ENCODE assay signal across 28 cellular contexts in the genomic region with DNA sequence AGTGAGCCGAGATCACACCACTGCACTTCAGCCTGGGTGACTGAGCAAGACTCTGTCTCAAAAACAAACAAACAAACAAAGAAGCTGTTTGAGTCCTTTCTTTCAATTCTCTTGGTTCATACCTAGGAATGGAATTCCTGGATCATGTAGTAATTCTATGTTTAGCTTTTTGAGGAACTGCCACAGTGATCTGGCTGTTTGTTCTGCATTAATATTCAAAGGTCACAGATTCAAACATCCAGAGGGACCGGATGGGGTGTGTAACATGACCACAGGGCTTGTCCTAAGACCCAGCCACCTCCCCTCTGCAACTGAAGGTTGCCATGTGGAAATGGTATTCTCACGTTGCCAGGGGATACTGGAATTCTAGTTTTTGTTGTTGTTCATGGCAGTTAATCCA. TPM values are rescaled to one million over a fixed set of nuclear protein-coding genes. Genes with fewer than 3 reads are reported as not detected.
DNase-seq lines count a peak whose midpoint lies in the region; ATAC-seq and TF ChIP-seq lines count a peak whose summit lies in the region.
"Had no signal": no experiment of that assay in that cellular context is flagged by ENCODE, and none has a peak within 500 bp of the region (broad histone marks: within the 10 kb centered on the region; RNA-seq: fewer than 3 reads in every experiment).

No MANE protein-coding gene starts in this region.

- TF ChIP-seq POLR2A in GM18505 (IDR thresholded peaks at IDR 0.05; ENCODE audit: borderline replicate concordance, extremely low read depth, insufficient read depth, insufficient read length) = no peak

- H3K36me3 ChIP-seq in cardiac muscle cell (peaks cover 22% of the 10 kb centered on the region), psoas muscle (ENCODE audit: insufficient read depth in 1 of 2, low read depth in 1 of 2) (peaks cover 3 to 89% of the 10 kb centered on the region in 2 donors)
- H3K36me3 ChIP-seq: uterus had no signal

- H3K4me3 ChIP-seq in cardiac muscle cell (no peak overlapping the region), psoas muscle (no peak overlapping the region)
- H3K4me3 ChIP-seq: colonic mucosa, K562, testis, uterus had no signal

- no peak overlapping the region for H3K27ac Mint-ChIP-seq in type B pancreatic cell
- H3K27ac Mint-ChIP-seq: CD4-positive, CD25-positive, alpha-beta regulatory T cell; effector memory CD8-positive, alpha-beta T cell; progenitor cell of endocrine pancreas had no signal

- intact Hi-C loops in psoas muscle (cut with DNase I) = no loop called here

- H3K9me3 ChIP-seq in cardiac muscle cell (ENCODE audit: low read depth) (no peaks in the 10 kb centered on the region), psoas muscle (no peaks in the 10 kb centered on the region)
- H3K9me3 ChIP-seq: colonic mucosa, testis, uterus had no signal

- TF ChIP-seq CTCF in cardiac muscle cell (IDR thresholded peaks at IDR 0.05; ENCODE audit: low read depth, low read length) (no peak), psoas muscle (IDR thresholded peaks at IDR 0.05) (no peak), type B pancreatic cell (conservative IDR thresholded peaks at IDR 0.05) (no peak)

- H3K36me3 Mint-ChIP-seq in type B pancreatic cell = no peaks in the 10 kb centered on the region

- no peaks in the 10 kb centered on the region for H3K27me3 Mint-ChIP-seq in type B pancreatic cell
- H3K27me3 Mint-ChIP-seq: CD4-positive, CD25-positive, alpha-beta regulatory T cell; effector memory CD8-positive, alpha-beta T cell; progenitor cell of endocrine pancreas had no signal

- 24 to 46% (median 35%) methylated on average over 3 of the region's 3 CpGs for WGBS in psoas muscle, 3 donors

- ATAC-seq in psoas muscle (peak in 3 of 4 donors; percentile 52 to 58 (median 53)), HG02840 (IDR thresholded peaks at IDR 0.05; ENCODE audit: low FRiP score, unreplicated experiment) (no peak), GM18505 (IDR thresholded peaks at IDR 0.05; ENCODE audit: unreplicated experiment) (no peak)
- ATAC-seq: effector memory CD8-positive, alpha-beta T cell; K562; SK-N-SH treated with all-trans-retinoic acid at 6 μM for 48 hours; stimulated activated naive CD8-positive, alpha-beta T cell treated with anti-CD3 and anti-CD28 coated beads, Interleukin-15, Interleukin-2, amounts not matched to agents 100 U/mL and 50 U/mL, for 24 hours had no signal

- peak; percentile 20 for DNase-seq in EH (ENCODE audit: low read depth)
- DNase-seq in SW480 (ENCODE audit: low spot score) = peak; percentile 59
- no peak for DNase-seq in cardiac muscle cell (ENCODE audit: low read depth in 1 of 2, low spot score in 1 of 2)
- DNase-seq in psoas muscle = no peak
- no peak for DNase-seq in T-helper 2 cell
- no peak for DNase-seq in type B pancreatic cell (ENCODE audit: extremely low spot score, unreplicated experiment)
- DNase-seq: activated CD4-positive, alpha-beta T cell treated with anti-CD3 and anti-CD28 coated beads for 48 hours; activated CD8-positive, alpha-beta memory T cell treated with anti-CD3 and anti-CD28 coated beads for 24 hours; activated T-cell treated with anti-CD3 and anti-CD28 coated beads, Interleukin-2, amount 50 U/mL, for 1 hour; brain microvascular endothelial cell; CD4-positive, CD25-positive, alpha-beta regulatory T cell; colonic mucosa; effector memory CD8-positive, alpha-beta T cell; hippocampal formation; mesendoderm; NCI-H1105; NCI-H1930; NCI-H226; stimulated activated naive CD8-positive, alpha-beta T cell treated with anti-CD3 and anti-CD28 coated beads, Interleukin-15, Interleukin-2, amounts not matched to agents 100 U/mL and 50 U/mL, for 24 hours; testis; uterus had no signal

- H3K27me3 ChIP-seq in cardiac muscle cell = no peaks in the 10 kb centered on the region
- no peaks in the 10 kb centered on the region for H3K27me3 ChIP-seq in psoas muscle (ENCODE audit: insufficient read depth in 3 of 3, low read length in 2 of 3)
- H3K27me3 ChIP-seq: brain microvascular endothelial cell, colonic mucosa, testis, uterus had no signal

- H3K4me1 ChIP-seq in cardiac muscle cell (ENCODE audit: low read depth) (peaks cover 5% of the 10 kb centered on the region), psoas muscle (peaks cover 15% of the 10 kb centered on the region)
- H3K4me1 ChIP-seq: colonic mucosa, testis, uterus had no signal

- no peaks in the 10 kb centered on the region for H3K9me3 Mint-ChIP-seq in type B pancreatic cell
- H3K9me3 Mint-ChIP-seq: CD4-positive, CD25-positive, alpha-beta regulatory T cell; effector memory CD8-positive, alpha-beta T cell had no signal

- no peaks in the 10 kb centered on the region for H3K4me1 Mint-ChIP-seq in type B pancreatic cell (ENCODE audit: unreplicated experiment)

- H3K4me3 Mint-ChIP-seq in type B pancreatic cell = no peak overlapping the region
- H3K4me3 Mint-ChIP-seq: CD4-positive, CD25-positive, alpha-beta regulatory T cell; effector memory CD8-positive, alpha-beta T cell had no signal

- peak overlapping the region; percentile 73 for H3K27ac ChIP-seq in cardiac muscle cell
- peak overlapping the region; percentile 65 for H3K27ac ChIP-seq in psoas muscle
- H3K27ac ChIP-seq: brain microvascular endothelial cell, colonic mucosa, RWPE1, testis, uterus, VCaP had no signal

RNA-seq across cellular contexts. Expression of a gene that starts 10.2 kb away (rescaled TPM):
- total RNA-seq in cardiac muscle cell (62.9 and 93.5 TPM in 2 replicates), psoas muscle (10 to 100 TPM; 19.8 to 27.7 (median 23.3) TPM), type B pancreatic cell (ENCODE audit: low replicate concordance) (69.7 and 73.7 TPM in 2 replicates)
- polyA plus RNA-seq in cardiac muscle cell (41.1 and 60.9 TPM in 2 replicates), psoas muscle (10 to 100 TPM; 15.3 to 34.8 (median 21.4) TPM)

RNA-seq across cellular contexts. Expression of a gene that starts 54.2 kb away (rescaled TPM):
- 150 and 177 TPM in 2 replicates for total RNA-seq in cardiac muscle cell
- 116 and 118 TPM in 2 replicates for polyA plus RNA-seq in cardiac muscle cell
- 10 to 100 TPM; 14.8 to 17.3 (median 16.3) TPM for total RNA-seq in psoas muscle
- 10 to 100 TPM; 11.7 to 53.5 (median 18.3) TPM for polyA plus RNA-seq in psoas muscle
- 94.9 and 103 TPM in 2 replicates for total RNA-seq in type B pancreatic cell (ENCODE audit: low replicate concordance)

Comparison
In these comparisons a context has a peak if more than half of its experiments do, and no peak if none do; other contexts are left out.
1. DNase-seq: peak in EH (single experiment) and SW480 (single experiment); none in cardiac muscle cell (0 of 2), psoas muscle (0 of 2), T-helper 2 cell (0 of 5) and type B pancreatic cell (single experiment).
2. ATAC-seq: peak in psoas muscle (3 of 4); none in HG02840 (single experiment) and GM18505 (single experiment).